1 cellular context compared by ENCODE assay signal in the genomic region with DNA sequence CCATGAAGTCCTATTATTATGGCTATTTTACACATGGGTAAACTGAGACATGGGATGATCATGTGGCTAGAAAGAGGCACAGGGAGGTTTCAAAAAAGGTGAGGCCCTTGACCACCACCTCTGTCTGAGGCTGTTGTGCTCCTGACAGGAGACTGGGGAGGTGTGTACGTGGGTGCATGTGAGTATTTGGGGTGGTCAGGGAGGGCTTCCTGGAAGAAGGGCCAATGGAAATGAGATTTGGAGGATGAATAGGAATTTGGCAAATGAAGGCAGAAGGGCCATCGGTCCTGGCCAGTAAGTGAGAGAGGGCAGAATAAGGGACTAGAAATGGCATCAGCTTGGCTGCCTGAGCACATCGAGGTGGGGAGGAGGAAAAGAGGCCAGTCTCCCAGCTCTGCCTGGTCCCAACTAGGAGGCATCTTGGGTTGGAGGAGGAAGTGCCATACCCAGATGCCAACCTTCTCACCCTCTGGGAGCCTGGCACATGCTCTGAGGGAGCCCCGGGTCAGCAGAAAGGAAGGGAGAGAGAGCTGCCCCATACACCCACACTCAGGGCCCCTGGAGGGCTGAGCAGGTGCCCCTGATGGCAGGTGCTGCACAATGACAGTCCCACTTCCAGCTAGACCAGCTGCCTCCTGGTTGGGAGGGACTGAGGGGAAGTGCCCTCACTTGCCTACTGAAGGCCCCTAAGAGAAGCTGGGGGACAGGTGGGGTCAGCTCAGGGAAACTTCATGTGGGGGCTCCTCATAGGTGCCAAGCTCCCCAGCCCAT.
TF ChIP-seq lines count a peak whose summit lies in the region.

No MANE protein-coding gene starts in this region.

TF ChIP-seq in WTC11, 78 proteins besides CTCF, POLR2A, EP300 and RAD21 (continued from another document):
- TF ChIP-seq, protein P1, sequence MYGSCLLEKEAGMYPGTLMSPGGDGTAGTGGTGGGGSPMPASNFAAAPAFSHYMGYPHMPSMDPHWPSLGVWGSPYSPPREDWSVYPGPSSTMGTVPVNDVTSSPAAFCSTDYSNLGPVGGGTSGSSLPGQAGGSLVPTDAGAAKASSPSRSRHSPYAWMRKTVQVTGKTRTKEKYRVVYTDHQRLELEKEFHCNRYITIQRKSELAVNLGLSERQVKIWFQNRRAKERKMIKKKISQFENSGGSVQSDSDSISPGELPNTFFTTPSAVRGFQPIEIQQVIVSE (CRISPR knock-in tag; IDR thresholded peaks at IDR 0.05; ENCODE audit: borderline replicate concordance) = no peak
- TF ChIP-seq RELA (CRISPR knock-in tag; IDR thresholded peaks at IDR 0.05; ENCODE audit: borderline replicate concordance) (no peak), OVOL2 (CRISPR knock-in tag; IDR thresholded peaks at IDR 0.05; ENCODE audit: borderline replicate concordance) (no peak), TEAD4 (CRISPR knock-in tag; IDR thresholded peaks at IDR 0.05) (no peak)
